Comparison of ENCODE assay signal across 8 cellular contexts in the genomic region with DNA sequence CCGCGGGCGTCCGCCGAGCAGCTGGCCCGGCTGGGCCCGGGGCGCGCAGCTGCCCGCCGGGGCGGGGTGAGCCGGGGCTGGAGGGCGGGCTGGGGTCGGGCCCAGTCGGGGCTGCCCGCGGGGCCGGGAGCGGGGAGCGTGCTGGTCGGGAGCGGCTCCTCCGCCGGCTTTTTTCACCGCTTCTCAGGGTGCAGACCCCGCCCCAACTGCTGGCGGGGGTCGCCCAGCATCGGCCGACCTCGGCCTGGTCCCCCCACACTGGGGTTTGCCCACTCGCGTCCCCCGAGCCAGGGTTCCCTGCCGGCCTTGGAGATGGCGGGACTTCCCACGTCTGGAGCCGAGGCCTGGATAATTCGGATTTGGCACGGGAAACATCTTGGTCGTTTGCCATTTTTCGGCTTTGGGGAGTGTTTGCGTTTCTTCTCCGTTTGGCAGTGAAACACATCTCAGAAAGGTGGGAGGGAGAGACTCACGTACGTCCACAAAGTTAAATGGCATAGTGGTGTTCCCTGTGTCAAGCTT. TPM values are rescaled to one million over a fixed set of nuclear protein-coding genes. Genes with fewer than 3 reads are reported as not detected.
DNase-seq lines count a peak whose midpoint lies in the region; ATAC-seq, FAIRE-seq and TF ChIP-seq lines count a peak whose summit lies in the region.

No MANE protein-coding gene starts in this region.

- peaks cover 38% of the 10 kb centered on the region for H3K4me1 ChIP-seq in DND-41 (ENCODE audit: insufficient read depth, low read length)
- H3K4me1 ChIP-seq in esophagus (ENCODE audit: control insufficient read depth in 2 of 2, insufficient read depth in 2 of 2, low read length in 1 of 2): peaks cover 0 to 3% of the 10 kb centered on the region in 2 donors
- peaks cover 18 to 20% of the 10 kb centered on the region in 2 donors for H3K4me1 ChIP-seq in naive thymus-derived CD4-positive, alpha-beta T cell (ENCODE audit: control insufficient read depth in 2 of 2, insufficient read depth in 2 of 2, low read length in 2 of 2)

- H3K9me3 ChIP-seq in DND-41 (ENCODE audit: insufficient read depth, low read length, severe bottlenecking) (no peaks in the 10 kb centered on the region), esophagus (ENCODE audit: control insufficient read depth in 2 of 2, insufficient read depth in 1 of 2, low read depth in 1 of 2, low read length in 1 of 2) (peaks cover 0 to 2% of the 10 kb centered on the region in 2 donors)
- H3K9me3 ChIP-seq in naive thymus-derived CD4-positive, alpha-beta T cell (ENCODE audit: control insufficient read depth in 2 of 3, low read length in 3 of 3): no peaks in the 10 kb centered on the region

- H3K4me3 ChIP-seq in DND-41 (ENCODE audit: low read depth in 1 of 2, low read length in 2 of 2): peak overlapping the region; percentile 83 to 95; a peak in 3 of 4 replicates
- H3K4me3 ChIP-seq in esophagus (ENCODE audit: low read depth in 1 of 2, low read length in 2 of 2): peak overlapping the region; percentile 90 to 98
- peak overlapping the region; percentile 76 for H3K4me3 ChIP-seq in naive thymus-derived CD4-positive, alpha-beta T cell (ENCODE audit: low read length)

- TF ChIP-seq CTCF in DND-41 (IDR thresholded peaks at IDR 0.05; ENCODE audit: borderline replicate concordance, extremely low read depth, low read length, poor library complexity, severe bottlenecking) (no peak), D721Med (IDR thresholded peaks at IDR 0.05; ENCODE audit: insufficient read depth, missing control alignments) (no peak)

- H4K20me1 ChIP-seq in DND-41 (ENCODE audit: insufficient read depth, low read length): peaks cover 19% of the 10 kb centered on the region; the same call in 1 of the 2 replicates

- peak overlapping the region; percentile 93 to 97 (median 96) for H3K27ac Mint-ChIP-seq in IgD-negative memory B cell
- H3K27ac Mint-ChIP-seq in naive thymus-derived CD4-positive, alpha-beta T cell: peak overlapping the region; percentile 96 to 100 (median 97)

- peak overlapping the region; percentile 86 for H3K9ac ChIP-seq in DND-41 (ENCODE audit: low read depth, low read length)

- FAIRE-seq in D721Med (lab: Jason Lieb, UNC): no peak

- peaks cover 0 to 3% (median 1%) of the 10 kb centered on the region in 3 donors for H3K9me3 Mint-ChIP-seq in IgD-negative memory B cell
- H3K9me3 Mint-ChIP-seq in naive thymus-derived CD4-positive, alpha-beta T cell: peaks cover 0 to 11% (median 0%) of the 10 kb centered on the region in 11 donors

- peak overlapping the region; percentile 82 for H3K4me2 ChIP-seq in DND-41 (ENCODE audit: insufficient read depth, low read length)

- no peaks in the 10 kb centered on the region for H3K27me3 Mint-ChIP-seq in IgD-negative memory B cell
- H3K27me3 Mint-ChIP-seq in naive thymus-derived CD4-positive, alpha-beta T cell: no peaks in the 10 kb centered on the region

- peaks cover 69% of the 10 kb centered on the region for H3K79me2 ChIP-seq in DND-41 (ENCODE audit: insufficient read depth, low read length)

- H3K4me3 Mint-ChIP-seq in IgD-negative memory B cell: peak overlapping the region; percentile 89 to 99 (median 96)
- peak overlapping the region; percentile 91 to 100 (median 98) for H3K4me3 Mint-ChIP-seq in naive thymus-derived CD4-positive, alpha-beta T cell

- H3K36me3 ChIP-seq in DND-41 (ENCODE audit: insufficient read depth, low read length): peaks cover 15% of the 10 kb centered on the region
- H3K36me3 ChIP-seq in esophagus (ENCODE audit: control insufficient read depth in 2 of 2, insufficient read depth in 2 of 2, low read length in 1 of 2): no peaks in the 10 kb centered on the region
- peaks cover 0 to 4% (median 0%) of the 10 kb centered on the region in 3 experiments for H3K36me3 ChIP-seq in naive thymus-derived CD4-positive, alpha-beta T cell (ENCODE audit: control insufficient read depth in 2 of 3, insufficient read depth in 3 of 3, low read length in 3 of 3)

- 0 to 1% methylated on average over 44 to 47 of the region's 47 CpGs for WGBS in esophagus, 2 donors

- H2AFZ ChIP-seq in DND-41 (ENCODE audit: low read depth, low read length): peak overlapping the region; percentile 96

- H3K27me3 ChIP-seq in DND-41 (ENCODE audit: insufficient read depth, low read length, poor library complexity): no peaks in the 10 kb centered on the region
- no peaks in the 10 kb centered on the region for H3K27me3 ChIP-seq in esophagus (ENCODE audit: control insufficient read depth in 1 of 2, insufficient read depth in 2 of 2, low read length in 2 of 2)
- no peaks in the 10 kb centered on the region for H3K27me3 ChIP-seq in naive thymus-derived CD4-positive, alpha-beta T cell (ENCODE audit: control insufficient read depth in 2 of 2, insufficient read depth in 2 of 2, low read length in 2 of 2)

- H3K27ac ChIP-seq in DND-41 (ENCODE audit: low read length): peak overlapping the region; percentile 92
- peak overlapping the region; percentile 87 to 92 for H3K27ac ChIP-seq in esophagus (ENCODE audit: low read depth in 2 of 2, low read length in 1 of 2)
- peak overlapping the region; percentile 93 for H3K27ac ChIP-seq in naive thymus-derived CD4-positive, alpha-beta T cell (ENCODE audit: low read depth, low read length)

- ATAC-seq in DND-41 (ENCODE audit: insufficient read depth, low read depth) (peak; percentile 2; the same call in 2 of the 3 replicates), GM21529 (IDR thresholded peaks at IDR 0.05; ENCODE audit: unreplicated experiment) (peak; percentile 16)
- peak; percentile 3 for ATAC-seq in naive thymus-derived CD4-positive, alpha-beta T cell

- CTCF ChIA-PET in naive thymus-derived CD4-positive, alpha-beta T cell (lab: Charles Lee): interaction anchor here (1.9 kb wide), 1 partner anchor 77 kb away, joined by 7 read pairs; no protein-coding TSS in a partner anchor

- intact Hi-C loops in naive thymus-derived CD4-positive, alpha-beta T cell (cut with micrococcal nuclease): loop anchor here (1.0 to 5.0 kb wide), 20 partner anchors 74 to 1914 kb away; a partner anchor contains a TSS

- H3K4me1 Mint-ChIP-seq in IgD-negative memory B cell: peaks cover 9 to 35% (median 11%) of the 10 kb centered on the region in 3 donors
- H3K4me1 Mint-ChIP-seq in naive thymus-derived CD4-positive, alpha-beta T cell: peaks cover 20 to 55% (median 41%) of the 10 kb centered on the region in 7 donors

- H3K36me3 Mint-ChIP-seq in IgD-negative memory B cell: peaks cover 2% of the 10 kb centered on the region
- H3K36me3 Mint-ChIP-seq in naive thymus-derived CD4-positive, alpha-beta T cell: peaks cover 0 to 20% (median 13%) of the 10 kb centered on the region in 5 donors

- DNase-seq in DND-41: peak; percentile 21
- DNase-seq in activated CD4-positive, alpha-beta T cell treated with anti-CD3 and anti-CD28 coated beads, Interleukin-2, amount 50 U/mL, for 48 hours: peak; percentile 11 to 22
- peak in 5 of 9 donors; percentile 23 to 41 (median 30) for DNase-seq in naive thymus-derived CD4-positive, alpha-beta T cell
- no peak for DNase-seq in D721Med (ENCODE audit: insufficient read length, low spot score)
- no peak for DNase-seq in SKM-1 (lab: John Stamatoyannopoulos, UW; ENCODE audit: unreplicated experiment)

- POLR2A ChIA-PET in naive thymus-derived CD4-positive, alpha-beta T cell (lab: Charles Lee): interaction anchor here (0.6 to 3.7 kb wide), 12 partner anchors 9 to 807 kb away, joined by 3 to 35 read pairs (median 6); a partner anchor contains a TSS

RNA-seq across cellular contexts. Expression of a gene that starts 0.4 kb away (rescaled TPM):
- polyA plus RNA-seq in IgD-negative memory B cell (121 TPM), esophagus (10 to 100 TPM; 18.3 to 23.5 TPM)
- total RNA-seq in naive thymus-derived CD4-positive, alpha-beta T cell: 100 to 1,000 TPM in 1 of 5 experiments, 10 to 100 TPM in 4; 81.0 to 107 (median 91.6) TPM
- 100 to 1,000 TPM; 104 to 106 TPM for polyA plus RNA-seq in naive thymus-derived CD4-positive, alpha-beta T cell

Comparison
In these comparisons a context has a peak if more than half of its experiments do, and no peak if none do; other contexts are left out.
1. DNase-seq: peak in DND-41 (single experiment), activated CD4-positive, alpha-beta T cell treated with anti-CD3 and anti-CD28 coated beads, Interleukin-2, amount 50 U/mL, for 48 hours (2 of 2) and naive thymus-derived CD4-positive, alpha-beta T cell (5 of 9); none in D721Med (single experiment) and SKM-1 (single experiment).
2. Peak in every context shown above with its lines, with median percentiles within 50 percentile points of each other: ATAC-seq, H3K27ac ChIP-seq and H3K4me3 ChIP-seq.